8 cellular contexts compared by ENCODE assay signal in genomic region chr7:8260871-8261707, GRCh38. TPM values are rescaled to one million over a fixed set of nuclear protein-coding genes. Genes with fewer than 3 reads are reported as not detected.
A peak's percentile ranks its signal among the peaks of the same experiment; 100 is the strongest.
DNase-seq lines count a peak whose midpoint lies in the region; ATAC-seq and TF ChIP-seq lines count a peak whose summit lies in the region.

No MANE protein-coding gene starts in this region.

- H3K4me1 Mint-ChIP-seq in dendritic cell treated with granulocyte-macrophage colony-stimulating factor and Interleukin-4, amounts not matched to agents 40 ng/mL and 50 ng/mL, for 4 days (ENCODE audit: low read depth) = peaks cover 8% of the 10 kb centered on the region
- peaks cover 8% of the 10 kb centered on the region for H3K4me1 Mint-ChIP-seq in stimulated activated memory B cell treated with anti-CD40 and anti-IgM and Interleukin-4, amounts not matched to agents 10 μg/mL and 1 μg/mL and 100 μg/mL, for 72 hours

- no peaks in the 10 kb centered on the region for H3K36me3 Mint-ChIP-seq in dendritic cell treated with granulocyte-macrophage colony-stimulating factor and Interleukin-4, amounts not matched to agents 40 ng/mL and 50 ng/mL, for 4 days (ENCODE audit: low read depth)
- no peaks in the 10 kb centered on the region for H3K36me3 Mint-ChIP-seq in stimulated activated memory B cell treated with anti-CD40 and anti-IgM and Interleukin-4, amounts not matched to agents 10 μg/mL and 1 μg/mL and 100 μg/mL, for 72 hours

- peaks cover 15% of the 10 kb centered on the region for H3K27me3 Mint-ChIP-seq in dendritic cell treated with granulocyte-macrophage colony-stimulating factor and Interleukin-4, amounts not matched to agents 40 ng/mL and 50 ng/mL, for 4 days
- peaks cover 60% of the 10 kb centered on the region for H3K27me3 Mint-ChIP-seq in stimulated activated memory B cell treated with anti-CD40 and anti-IgM and Interleukin-4, amounts not matched to agents 10 μg/mL and 1 μg/mL and 100 μg/mL, for 72 hours

- TF ChIP-seq CTCF in BE2C (IDR thresholded peaks at IDR 0.05; ENCODE audit: low read depth, low read length) = no peak

- peaks cover 53% of the 10 kb centered on the region for H3K36me3 ChIP-seq in BE2C

- H3K27me3 ChIP-seq in BE2C = no peaks in the 10 kb centered on the region

- ATAC-seq in GM18909 (IDR thresholded peaks at IDR 0.05; ENCODE audit: poor library complexity, unreplicated experiment) = peak; percentile 21
- peak; percentile 67 for ATAC-seq in SK-N-SH treated with all-trans-retinoic acid at 6 μM for 48 hours
- ATAC-seq in left lobe of liver = peak; percentile 67
- ATAC-seq in stimulated activated memory B cell treated with anti-CD40 and anti-IgM and Interleukin-4, amounts not matched to agents 10 μg/mL and 1 μg/mL and 100 μg/mL, for 72 hours = no peak
- no peak for ATAC-seq in GM18519 (IDR thresholded peaks at IDR 0.05; ENCODE audit: low FRiP score, unreplicated experiment)

- H3K4me3 Mint-ChIP-seq in dendritic cell treated with granulocyte-macrophage colony-stimulating factor and Interleukin-4, amounts not matched to agents 40 ng/mL and 50 ng/mL, for 4 days = peak overlapping the region; percentile 82
- H3K4me3 Mint-ChIP-seq in stimulated activated memory B cell treated with anti-CD40 and anti-IgM and Interleukin-4, amounts not matched to agents 10 μg/mL and 1 μg/mL and 100 μg/mL, for 72 hours = peak overlapping the region; percentile 68

- H3K9me3 Mint-ChIP-seq in dendritic cell treated with granulocyte-macrophage colony-stimulating factor and Interleukin-4, amounts not matched to agents 40 ng/mL and 50 ng/mL, for 4 days = peaks cover 7% of the 10 kb centered on the region
- peaks cover 2% of the 10 kb centered on the region for H3K9me3 Mint-ChIP-seq in stimulated activated memory B cell treated with anti-CD40 and anti-IgM and Interleukin-4, amounts not matched to agents 10 μg/mL and 1 μg/mL and 100 μg/mL, for 72 hours

- intact Hi-C loops in dendritic cell treated with granulocyte-macrophage colony-stimulating factor and Interleukin-4, amounts not matched to agents 40 ng/mL and 50 ng/mL, for 4 days (cut with micrococcal nuclease) = no loop called here

- H3K9me3 ChIP-seq in BE2C = peaks cover 13% of the 10 kb centered on the region

- DNase-seq in BE2C (peak; percentile 69), HuH-7.5 (ENCODE audit: low spot score) (peak; percentile 54), left lobe of liver (ENCODE audit: low spot score) (peak; percentile 46)

- peak overlapping the region; percentile 67 for H3K27ac Mint-ChIP-seq in dendritic cell treated with granulocyte-macrophage colony-stimulating factor and Interleukin-4, amounts not matched to agents 40 ng/mL and 50 ng/mL, for 4 days
- no peak overlapping the region for H3K27ac Mint-ChIP-seq in stimulated activated memory B cell treated with anti-CD40 and anti-IgM and Interleukin-4, amounts not matched to agents 10 μg/mL and 1 μg/mL and 100 μg/mL, for 72 hours

- H3K4me1 ChIP-seq in BE2C = peaks cover 16% of the 10 kb centered on the region

- H3K4me3 ChIP-seq in BE2C (ENCODE audit: low read depth, low read length) = peak overlapping the region; percentile 75

TF ChIP-seq in SK-N-SH treated with all-trans-retinoic acid at 6 μM for 48 hours, 23 proteins besides CTCF, POLR2A, EP300 and RAD21:
- TF ChIP-seq RARB (CRISPR knock-in tag; IDR thresholded peaks at IDR 0.05) = no peak
- no peak for TF ChIP-seq POU6F1 (CRISPR knock-in tag; IDR thresholded peaks at IDR 0.05; ENCODE audit: borderline replicate concordance, low read depth)
- TF ChIP-seq SNAI2 (CRISPR knock-in tag; IDR thresholded peaks at IDR 0.05) = no peak
- 0 out of 2 replicates have a peak, but pooled peaks have one; percentile 2 for TF ChIP-seq ZNF70 (CRISPR knock-in tag; IDR thresholded peaks at IDR 0.05)

RNA-seq across cellular contexts. Expression of gene ICA1, which starts 0.9 kb away (rescaled TPM):
- 95.4 TPM for polyA plus RNA-seq in BE2C (2012; ENCODE audit: insufficient read depth, insufficient read length, low read depth)
- total RNA-seq in left lobe of liver = 1.9 TPM

Comparison
In these comparisons a context has a peak if more than half of its experiments do, and no peak if none do; other contexts are left out.
1. ATAC-seq: peak in GM18909 (single experiment), SK-N-SH treated with all-trans-retinoic acid at 6 μM for 48 hours (single experiment) and left lobe of liver (single experiment); none in stimulated activated memory B cell treated with anti-CD40 and anti-IgM and Interleukin-4, amounts not matched to agents 10 μg/mL and 1 μg/mL and 100 μg/mL, for 72 hours (single experiment) and GM18519 (single experiment).
2. Peak in every context shown above with its lines, with median percentiles within 50 percentile points of each other: DNase-seq.